Comparison of ENCODE assay signal across 10 cellular contexts in the genomic region with DNA sequence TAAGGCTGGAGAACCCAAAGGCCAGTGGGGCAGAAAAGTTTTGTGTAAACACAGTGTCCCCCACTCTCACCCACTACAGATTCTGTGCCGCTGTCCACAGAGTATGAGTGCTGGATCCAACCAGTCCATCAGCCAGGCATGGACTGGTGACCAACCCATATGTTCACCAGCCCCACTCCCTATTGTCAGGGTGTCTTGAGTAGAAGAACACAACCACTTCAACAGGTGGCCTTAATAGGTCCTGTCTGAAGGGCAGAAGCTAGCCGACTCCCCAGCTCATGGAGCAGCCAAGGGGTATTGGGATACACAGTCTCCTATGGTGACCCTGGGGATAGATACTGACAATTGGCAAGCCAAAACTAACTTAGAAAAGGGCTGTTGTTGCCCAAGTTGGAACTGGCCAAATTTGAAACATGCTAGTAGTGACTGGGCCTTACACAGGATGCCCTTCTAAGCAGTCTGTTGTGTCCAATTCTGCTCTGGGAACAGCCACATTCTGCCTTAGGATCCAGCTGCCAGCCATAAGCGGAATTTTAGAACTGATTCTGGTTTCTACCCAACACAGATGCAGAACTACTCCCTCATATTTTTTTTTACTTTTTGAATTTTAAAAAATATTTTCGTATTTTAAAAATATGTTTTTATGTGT. TPM values are rescaled to one million over a fixed set of nuclear protein-coding genes. Genes with fewer than 3 reads are reported as not detected.
DNase-seq lines count a peak whose midpoint lies in the region; ATAC-seq, FAIRE-seq and TF ChIP-seq lines count a peak whose summit lies in the region.
"Had no signal": no experiment of that assay in that cellular context is flagged by ENCODE, and none has a peak within 500 bp of the region (broad histone marks: within the 10 kb centered on the region; RNA-seq: fewer than 3 reads in every experiment).

No MANE protein-coding gene starts in this region.

- H3K4me1 ChIP-seq in left ventricle myocardium inferior = no peaks in the 10 kb centered on the region

- H3K27me3 ChIP-seq in left ventricle myocardium inferior (ENCODE audit: low read depth) = peaks cover 13% of the 10 kb centered on the region

- no peaks in the 10 kb centered on the region for H3K36me3 ChIP-seq in left ventricle myocardium inferior

- H3K4me3 ChIP-seq in left ventricle myocardium inferior = no peak overlapping the region
- H3K4me3 ChIP-seq: psoas muscle had no signal

- peak; percentile 43 for ATAC-seq in T-helper 17 cell
- peak; percentile 45 for ATAC-seq in stimulated activated naive CD8-positive, alpha-beta T cell treated with anti-CD3 and anti-CD28 coated beads, Interleukin-15, Interleukin-2, amounts not matched to agents 100 U/mL and 50 U/mL, for 24 hours
- no peak for ATAC-seq in HG03521 (IDR thresholded peaks at IDR 0.05; ENCODE audit: unreplicated experiment)

- H3K27ac Mint-ChIP-seq in T-helper 17 cell = peak overlapping the region; percentile 88

- intact Hi-C loops in left ventricle myocardium inferior (cut with micrococcal nuclease) = no loop called here

- no peak overlapping the region for H3K4me3 Mint-ChIP-seq in T-helper 17 cell

- H3K27ac ChIP-seq in left ventricle myocardium inferior (replicated peaks) = peak overlapping the region; percentile 16

- FAIRE-seq in RCC 7860 (lab: Jason Lieb, UNC) = no peak

- CTCF ChIA-PET in HEK293T (lab: Yijun Ruan, JAX) = no interaction called here

- no peaks in the 10 kb centered on the region for H3K36me3 Mint-ChIP-seq in T-helper 17 cell (ENCODE audit: low read depth)

- POLR2A ChIA-PET in HEK293T (lab: Yijun Ruan, JAX) = interaction anchor here (1.1 kb wide), 1 partner anchor 20 kb away, joined by 6 read pairs; a partner anchor contains a TSS

- peaks cover 8% of the 10 kb centered on the region for H3K27me3 Mint-ChIP-seq in T-helper 17 cell

- H3K9me3 ChIP-seq in T-helper 17 cell (ENCODE audit: control insufficient read depth, low read length, poor library complexity, severe bottlenecking) = no peaks in the 10 kb centered on the region
- H3K9me3 ChIP-seq in left ventricle myocardium inferior (replicated peaks) = no peaks in the 10 kb centered on the region
- H3K9me3 ChIP-seq: psoas muscle had no signal

- H3K4me1 Mint-ChIP-seq in T-helper 17 cell = peaks cover 11% of the 10 kb centered on the region

- DNase-seq in NCI-H2196 (lab: John Stamatoyannopoulos, UW; ENCODE audit: unreplicated experiment) (peak; percentile 43), NCI-H2196 treated with DMSO at 0.1 percent for 48 hours (lab: John Stamatoyannopoulos, UW; ENCODE audit: unreplicated experiment) (no peak), T-helper 17 cell (no peak), left ventricle myocardium inferior (no peak), HEK293T (ENCODE audit: extremely low spot score) (no peak), RCC 7860 (ENCODE audit: low spot score) (no peak)
- peak; percentile 9 for DNase-seq in stimulated activated naive CD8-positive, alpha-beta T cell treated with anti-CD3 and anti-CD28 coated beads, Interleukin-15, Interleukin-2, amounts not matched to agents 100 U/mL and 50 U/mL, for 24 hours
- DNase-seq: psoas muscle had no signal

- TF ChIP-seq CTCF in left ventricle myocardium inferior (IDR thresholded peaks at IDR 0.05; ENCODE audit: borderline replicate concordance) = no peak

TF ChIP-seq in HEK293T, 16 proteins besides CTCF, POLR2A, EP300 and RAD21:
- TF ChIP-seq L3MBTL2 (conservative IDR thresholded peaks at IDR 0.05) (no peak), BHLHE40 (IDR thresholded peaks at IDR 0.05; ENCODE audit: borderline replicate concordance) (no peak), NFRKB (IDR thresholded peaks at IDR 0.05) (no peak), SP1 (IDR thresholded peaks at IDR 0.05) (no peak), ELF4 (IDR thresholded peaks at IDR 0.05) (no peak), FOXK2 (IDR thresholded peaks at IDR 0.05) (no peak), ZNF384 (IDR thresholded peaks at IDR 0.05) (no peak), FOXM1 (IDR thresholded peaks at IDR 0.05; ENCODE audit: borderline replicate concordance) (no peak), ARNT (IDR thresholded peaks at IDR 0.05) (no peak), CTBP1 (IDR thresholded peaks at IDR 0.05; ENCODE audit: borderline replicate concordance) (no peak), HDGF (IDR thresholded peaks at IDR 0.05; ENCODE audit: borderline replicate concordance) (no peak), FOXA1 (IDR thresholded peaks at IDR 0.05) (no peak), SUZ12 (IDR thresholded peaks at IDR 0.05) (no peak)
- TF ChIP-seq, protein P1, sequence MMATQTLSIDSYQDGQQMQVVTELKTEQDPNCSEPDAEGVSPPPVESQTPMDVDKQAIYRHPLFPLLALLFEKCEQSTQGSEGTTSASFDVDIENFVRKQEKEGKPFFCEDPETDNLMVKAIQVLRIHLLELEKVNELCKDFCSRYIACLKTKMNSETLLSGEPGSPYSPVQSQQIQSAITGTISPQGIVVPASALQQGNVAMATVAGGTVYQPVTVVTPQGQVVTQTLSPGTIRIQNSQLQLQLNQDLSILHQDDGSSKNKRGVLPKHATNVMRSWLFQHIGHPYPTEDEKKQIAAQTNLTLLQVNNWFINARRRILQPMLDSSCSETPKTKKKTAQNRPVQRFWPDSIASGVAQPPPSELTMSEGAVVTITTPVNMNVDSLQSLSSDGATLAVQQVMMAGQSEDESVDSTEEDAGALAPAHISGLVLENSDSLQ (IDR thresholded peaks at IDR 0.05) = no peak

RNA-seq across cellular contexts. Expression of a gene that starts 19.8 kb away (rescaled TPM):
- 10 to 100 TPM; 10.2 to 10.8 TPM for total RNA-seq in T-helper 17 cell
- total RNA-seq in left ventricle myocardium inferior = 1.6 TPM

RNA-seq across cellular contexts. Expression of a gene that starts 49.4 kb away (rescaled TPM):
- total RNA-seq in T-helper 17 cell = 1 to 10 TPM in 1 of 2 donors, under 1 TPM in 1; 0.40 to 1.6 TPM
- total RNA-seq in left ventricle myocardium inferior = 4.3 TPM
- total RNA-seq: NCI-H460 had no signal

Comparison
In these comparisons a context has a peak if more than half of its experiments do, and no peak if none do; other contexts are left out.
1. DNase-seq: peak in NCI-H2196 (single experiment) and stimulated activated naive CD8-positive, alpha-beta T cell treated with anti-CD3 and anti-CD28 coated beads, Interleukin-15, Interleukin-2, amounts not matched to agents 100 U/mL and 50 U/mL, for 24 hours (single experiment); none in NCI-H2196 treated with DMSO at 0.1 percent for 48 hours (single experiment), T-helper 17 cell (0 of 3), left ventricle myocardium inferior (single experiment), HEK293T (single experiment) and RCC 7860 (single experiment).